1 cellular context compared by ENCODE assay signal in genomic region chr3:150740733-150741496, GRCh38.
TF ChIP-seq lines count a peak whose summit lies in the region.

No MANE protein-coding gene starts in this region.

TF ChIP-seq in HepG2, 621 proteins besides CTCF, POLR2A, EP300 and RAD21 (continued from another document and continues in another):
- peak; percentile 77; the same call in 1 of the 2 replicates for TF ChIP-seq HMG20A (CRISPR knock-in tag; IDR thresholded peaks at IDR 0.05; ENCODE audit: borderline replicate concordance)
- no peak for TF ChIP-seq HOXA7 (CRISPR knock-in tag; IDR thresholded peaks at IDR 0.05)
- no peak for TF ChIP-seq THYN1 (CRISPR knock-in tag; IDR thresholded peaks at IDR 0.05; ENCODE audit: borderline replicate concordance, low read depth)
- no peak for TF ChIP-seq ZNF264 (CRISPR knock-in tag; IDR thresholded peaks at IDR 0.05)
- TF ChIP-seq ZNF12 (CRISPR knock-in tag; IDR thresholded peaks at IDR 0.05), result no peak
- TF ChIP-seq POLR2G (IDR thresholded peaks at IDR 0.05; ENCODE audit: low read depth, low read length), result peak; percentile 56; the same call in 1 of the 2 replicates
- TF ChIP-seq MXD3 (CRISPR knock-in tag; IDR thresholded peaks at IDR 0.05), result no peak
- no peak for TF ChIP-seq GFI1 (CRISPR knock-in tag; IDR thresholded peaks at IDR 0.05; ENCODE audit: borderline replicate concordance)
- no peak for TF ChIP-seq EHMT2 (IDR thresholded peaks at IDR 0.05; ENCODE audit: borderline replicate concordance, low read depth, low read length)
- TF ChIP-seq HOXA3 (CRISPR knock-in tag; IDR thresholded peaks at IDR 0.05), result peak; percentile 79
- peak; percentile 86 for TF ChIP-seq FOSL2 (CRISPR knock-in tag; IDR thresholded peaks at IDR 0.05)
- no peak for TF ChIP-seq MZF1 (CRISPR knock-in tag; IDR thresholded peaks at IDR 0.05; ENCODE audit: borderline replicate concordance)
- peak; percentile 84 for TF ChIP-seq KDM1A (CRISPR knock-in tag; IDR thresholded peaks at IDR 0.05)
- no peak for TF ChIP-seq CAMTA2 (CRISPR knock-in tag; IDR thresholded peaks at IDR 0.05; ENCODE audit: borderline replicate concordance)
- TF ChIP-seq SP1 (IDR thresholded peaks at IDR 0.05), result no peak
- no peak for TF ChIP-seq SP1 (CRISPR knock-in tag; IDR thresholded peaks at IDR 0.05)
- TF ChIP-seq ZNF282 (IDR thresholded peaks at IDR 0.05; ENCODE audit: partially characterized antibody), result no peak
- TF ChIP-seq SAP130 (CRISPR knock-in tag; IDR thresholded peaks at IDR 0.05; ENCODE audit: low read depth), result peak; percentile 91
- TF ChIP-seq, protein P1, sequence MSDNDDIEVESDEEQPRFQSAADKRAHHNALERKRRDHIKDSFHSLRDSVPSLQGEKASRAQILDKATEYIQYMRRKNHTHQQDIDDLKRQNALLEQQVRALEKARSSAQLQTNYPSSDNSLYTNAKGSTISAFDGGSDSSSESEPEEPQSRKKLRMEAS (IDR thresholded peaks at IDR 0.05), result peak; percentile 80
- no peak for TF ChIP-seq TP53 (CRISPR knock-in tag; conservative IDR thresholded peaks at IDR 0.05)
- peak; percentile 13; the same call in 1 of the 2 replicates for TF ChIP-seq ERF (CRISPR knock-in tag; IDR thresholded peaks at IDR 0.05)
- no peak for TF ChIP-seq ZFP62 (CRISPR knock-in tag; IDR thresholded peaks at IDR 0.05)
- no peak for TF ChIP-seq CENPT (CRISPR knock-in tag; IDR thresholded peaks at IDR 0.05; ENCODE audit: low read depth)
- no peak; the same call in 1 of the 2 replicates for TF ChIP-seq MBD4 (IDR thresholded peaks at IDR 0.05; ENCODE audit: borderline replicate concordance, low read length)
- TF ChIP-seq NR0B2 (CRISPR knock-in tag; IDR thresholded peaks at IDR 0.05), result no peak
- no peak for TF ChIP-seq TRIM22 (IDR thresholded peaks at IDR 0.05)
- TF ChIP-seq GATA4 (IDR thresholded peaks at IDR 0.05; ENCODE audit: borderline replicate concordance, low read depth), result no peak
- TF ChIP-seq RFXANK (CRISPR knock-in tag; IDR thresholded peaks at IDR 0.05), result no peak
- no peak for TF ChIP-seq U2AF2 (IDR thresholded peaks at IDR 0.05; ENCODE audit: low read depth, low read length)
- no peak for TF ChIP-seq TBX3 (IDR thresholded peaks at IDR 0.05; ENCODE audit: borderline replicate concordance)
- no peak for TF ChIP-seq ZNF207 (IDR thresholded peaks at IDR 0.05; ENCODE audit: borderline replicate concordance)
- no peak for TF ChIP-seq ZNF253 (CRISPR knock-in tag; IDR thresholded peaks at IDR 0.05; ENCODE audit: borderline replicate concordance)
- no peak for TF ChIP-seq ZNF343 (CRISPR knock-in tag; IDR thresholded peaks at IDR 0.05)
- TF ChIP-seq ZNF605 (CRISPR knock-in tag; IDR thresholded peaks at IDR 0.05), result no peak
- TF ChIP-seq, protein P2, sequence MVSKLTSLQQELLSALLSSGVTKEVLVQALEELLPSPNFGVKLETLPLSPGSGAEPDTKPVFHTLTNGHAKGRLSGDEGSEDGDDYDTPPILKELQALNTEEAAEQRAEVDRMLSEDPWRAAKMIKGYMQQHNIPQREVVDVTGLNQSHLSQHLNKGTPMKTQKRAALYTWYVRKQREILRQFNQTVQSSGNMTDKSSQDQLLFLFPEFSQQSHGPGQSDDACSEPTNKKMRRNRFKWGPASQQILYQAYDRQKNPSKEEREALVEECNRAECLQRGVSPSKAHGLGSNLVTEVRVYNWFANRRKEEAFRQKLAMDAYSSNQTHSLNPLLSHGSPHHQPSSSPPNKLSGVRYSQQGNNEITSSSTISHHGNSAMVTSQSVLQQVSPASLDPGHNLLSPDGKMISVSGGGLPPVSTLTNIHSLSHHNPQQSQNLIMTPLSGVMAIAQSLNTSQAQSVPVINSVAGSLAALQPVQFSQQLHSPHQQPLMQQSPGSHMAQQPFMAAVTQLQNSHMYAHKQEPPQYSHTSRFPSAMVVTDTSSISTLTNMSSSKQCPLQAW (CRISPR knock-in tag; IDR thresholded peaks at IDR 0.05), result no peak
- peak; percentile 97 for TF ChIP-seq SALL1 (CRISPR knock-in tag; IDR thresholded peaks at IDR 0.05)
- TF ChIP-seq, protein P3, sequence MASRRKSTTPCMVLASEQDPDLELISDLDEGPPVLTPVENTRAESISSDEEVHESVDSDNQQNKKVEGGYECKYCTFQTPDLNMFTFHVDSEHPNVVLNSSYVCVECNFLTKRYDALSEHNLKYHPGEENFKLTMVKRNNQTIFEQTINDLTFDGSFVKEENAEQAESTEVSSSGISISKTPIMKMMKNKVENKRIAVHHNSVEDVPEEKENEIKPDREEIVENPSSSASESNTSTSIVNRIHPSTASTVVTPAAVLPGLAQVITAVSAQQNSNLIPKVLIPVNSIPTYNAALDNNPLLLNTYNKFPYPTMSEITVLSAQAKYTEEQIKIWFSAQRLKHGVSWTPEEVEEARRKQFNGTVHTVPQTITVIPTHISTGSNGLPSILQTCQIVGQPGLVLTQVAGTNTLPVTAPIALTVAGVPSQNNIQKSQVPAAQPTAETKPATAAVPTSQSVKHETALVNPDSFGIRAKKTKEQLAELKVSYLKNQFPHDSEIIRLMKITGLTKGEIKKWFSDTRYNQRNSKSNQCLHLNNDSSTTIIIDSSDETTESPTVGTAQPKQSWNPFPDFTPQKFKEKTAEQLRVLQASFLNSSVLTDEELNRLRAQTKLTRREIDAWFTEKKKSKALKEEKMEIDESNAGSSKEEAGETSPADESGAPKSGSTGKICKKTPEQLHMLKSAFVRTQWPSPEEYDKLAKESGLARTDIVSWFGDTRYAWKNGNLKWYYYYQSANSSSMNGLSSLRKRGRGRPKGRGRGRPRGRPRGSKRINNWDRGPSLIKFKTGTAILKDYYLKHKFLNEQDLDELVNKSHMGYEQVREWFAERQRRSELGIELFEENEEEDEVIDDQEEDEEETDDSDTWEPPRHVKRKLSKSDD (CRISPR knock-in tag; IDR thresholded peaks at IDR 0.05; ENCODE audit: low read depth), result no peak; the same call in 1 of the 2 replicates
- TF ChIP-seq, protein P4, sequence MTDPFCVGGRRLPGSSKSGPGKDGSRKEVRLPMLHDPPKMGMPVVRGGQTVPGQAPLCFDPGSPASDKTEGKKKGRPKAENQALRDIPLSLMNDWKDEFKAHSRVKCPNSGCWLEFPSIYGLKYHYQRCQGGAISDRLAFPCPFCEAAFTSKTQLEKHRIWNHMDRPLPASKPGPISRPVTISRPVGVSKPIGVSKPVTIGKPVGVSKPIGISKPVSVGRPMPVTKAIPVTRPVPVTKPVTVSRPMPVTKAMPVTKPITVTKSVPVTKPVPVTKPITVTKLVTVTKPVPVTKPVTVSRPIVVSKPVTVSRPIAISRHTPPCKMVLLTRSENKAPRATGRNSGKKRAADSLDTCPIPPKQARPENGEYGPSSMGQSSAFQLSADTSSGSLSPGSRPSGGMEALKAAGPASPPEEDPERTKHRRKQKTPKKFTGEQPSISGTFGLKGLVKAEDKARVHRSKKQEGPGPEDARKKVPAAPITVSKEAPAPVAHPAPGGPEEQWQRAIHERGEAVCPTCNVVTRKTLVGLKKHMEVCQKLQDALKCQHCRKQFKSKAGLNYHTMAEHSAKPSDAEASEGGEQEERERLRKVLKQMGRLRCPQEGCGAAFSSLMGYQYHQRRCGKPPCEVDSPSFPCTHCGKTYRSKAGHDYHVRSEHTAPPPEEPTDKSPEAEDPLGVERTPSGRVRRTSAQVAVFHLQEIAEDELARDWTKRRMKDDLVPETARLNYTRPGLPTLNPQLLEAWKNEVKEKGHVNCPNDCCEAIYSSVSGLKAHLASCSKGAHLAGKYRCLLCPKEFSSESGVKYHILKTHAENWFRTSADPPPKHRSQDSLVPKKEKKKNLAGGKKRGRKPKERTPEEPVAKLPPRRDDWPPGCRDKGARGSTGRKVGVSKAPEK (CRISPR knock-in tag; IDR thresholded peaks at IDR 0.05; ENCODE audit: borderline replicate concordance), result 0 out of 2 replicates have a peak, but pooled peaks have one; percentile 48
- no peak for TF ChIP-seq SRSF4 (IDR thresholded peaks at IDR 0.05; ENCODE audit: low read depth, low read length, poor library complexity, severe bottlenecking)
- TF ChIP-seq, protein P5, sequence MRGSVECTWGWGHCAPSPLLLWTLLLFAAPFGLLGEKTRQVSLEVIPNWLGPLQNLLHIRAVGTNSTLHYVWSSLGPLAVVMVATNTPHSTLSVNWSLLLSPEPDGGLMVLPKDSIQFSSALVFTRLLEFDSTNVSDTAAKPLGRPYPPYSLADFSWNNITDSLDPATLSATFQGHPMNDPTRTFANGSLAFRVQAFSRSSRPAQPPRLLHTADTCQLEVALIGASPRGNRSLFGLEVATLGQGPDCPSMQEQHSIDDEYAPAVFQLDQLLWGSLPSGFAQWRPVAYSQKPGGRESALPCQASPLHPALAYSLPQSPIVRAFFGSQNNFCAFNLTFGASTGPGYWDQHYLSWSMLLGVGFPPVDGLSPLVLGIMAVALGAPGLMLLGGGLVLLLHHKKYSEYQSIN (CRISPR knock-in tag; IDR thresholded peaks at IDR 0.05; ENCODE audit: borderline replicate concordance), result no peak
- no peak for TF ChIP-seq ZNF576 (CRISPR knock-in tag; IDR thresholded peaks at IDR 0.05)
- TF ChIP-seq, protein P6, sequence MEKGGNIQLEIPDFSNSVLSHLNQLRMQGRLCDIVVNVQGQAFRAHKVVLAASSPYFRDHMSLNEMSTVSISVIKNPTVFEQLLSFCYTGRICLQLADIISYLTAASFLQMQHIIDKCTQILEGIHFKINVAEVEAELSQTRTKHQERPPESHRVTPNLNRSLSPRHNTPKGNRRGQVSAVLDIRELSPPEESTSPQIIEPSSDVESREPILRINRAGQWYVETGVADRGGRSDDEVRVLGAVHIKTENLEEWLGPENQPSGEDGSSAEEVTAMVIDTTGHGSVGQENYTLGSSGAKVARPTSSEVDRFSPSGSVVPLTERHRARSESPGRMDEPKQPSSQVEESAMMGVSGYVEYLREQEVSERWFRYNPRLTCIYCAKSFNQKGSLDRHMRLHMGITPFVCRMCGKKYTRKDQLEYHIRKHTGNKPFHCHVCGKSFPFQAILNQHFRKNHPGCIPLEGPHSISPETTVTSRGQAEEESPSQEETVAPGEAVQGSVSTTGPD (CRISPR knock-in tag; IDR thresholded peaks at IDR 0.05), result no peak
- TF ChIP-seq USF2 (IDR thresholded peaks at IDR 0.05; ENCODE audit: low read depth, low read length), result no peak
- no peak for TF ChIP-seq USF2 (CRISPR knock-in tag; IDR thresholded peaks at IDR 0.05; ENCODE audit: borderline replicate concordance)
- no peak for TF ChIP-seq FOXM1 (CRISPR knock-in tag; IDR thresholded peaks at IDR 0.05)
- no peak for TF ChIP-seq DNMT3B (CRISPR knock-in tag; conservative IDR thresholded peaks at IDR 0.05)
- 0 out of 2 replicates have a peak, but pooled peaks have one; percentile 42 for TF ChIP-seq ZBTB26 (CRISPR knock-in tag; IDR thresholded peaks at IDR 0.05; ENCODE audit: borderline replicate concordance)
- 0 out of 2 replicates have a peak, but pooled peaks have one; percentile 30 for TF ChIP-seq NFIC (IDR thresholded peaks at IDR 0.05; ENCODE audit: low read length)
- no peak for TF ChIP-seq KLF12 (CRISPR knock-in tag; IDR thresholded peaks at IDR 0.05; ENCODE audit: borderline replicate concordance)
- TF ChIP-seq SNAI1 (CRISPR knock-in tag; IDR thresholded peaks at IDR 0.05; ENCODE audit: borderline replicate concordance), result no peak
- TF ChIP-seq ZZZ3 (CRISPR knock-in tag; IDR thresholded peaks at IDR 0.05; ENCODE audit: borderline replicate concordance), result no peak
- no peak for TF ChIP-seq ZSCAN30 (CRISPR knock-in tag; IDR thresholded peaks at IDR 0.05)
